ENCODE assay signal across 8 cellular contexts in the genomic region with DNA sequence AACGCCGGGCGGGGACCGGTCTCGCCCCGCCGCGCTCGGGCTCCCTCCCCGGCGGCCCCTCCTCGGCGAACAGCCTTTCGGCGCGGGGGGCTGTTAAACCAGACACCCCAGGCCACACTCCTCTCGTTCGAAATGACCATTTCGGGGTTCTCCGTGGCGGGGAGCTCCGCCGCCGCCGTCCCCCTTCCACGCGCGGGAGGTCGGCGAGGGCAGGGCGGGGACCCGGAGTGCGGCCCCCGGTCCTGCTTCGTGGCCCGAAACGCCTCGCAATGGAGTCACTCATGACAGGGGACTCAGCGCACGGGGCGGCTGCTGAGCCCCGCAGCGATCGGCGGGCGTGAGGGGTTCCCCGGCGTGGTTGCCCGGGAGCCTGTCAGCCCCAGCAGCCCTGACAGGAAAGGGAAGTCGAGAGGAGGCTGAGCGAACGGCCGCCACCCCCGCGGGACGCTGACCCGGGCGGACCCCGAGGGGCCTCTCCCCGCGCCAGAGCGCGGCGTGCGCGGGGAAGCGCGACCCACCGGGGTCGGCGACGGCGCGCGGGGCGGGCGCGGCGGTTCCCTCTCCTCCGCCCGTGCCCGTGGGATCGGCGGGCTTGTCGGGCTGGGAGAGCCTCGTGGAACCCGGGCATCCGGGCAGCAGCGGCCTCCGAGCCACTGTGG. TPM values are rescaled to one million over a fixed set of nuclear protein-coding genes. Genes with fewer than 3 reads are reported as not detected.
A peak's percentile ranks its signal among the peaks of the same experiment; 100 is the strongest.
DNase-seq lines count a peak whose midpoint lies in the region; ATAC-seq and TF ChIP-seq lines count a peak whose summit lies in the region.

No MANE protein-coding gene starts in this region.

- no peaks in the 10 kb centered on the region; the same call in 1 of the 2 replicates for H3K4me1 ChIP-seq in HUES48 (ENCODE audit: control insufficient read depth, insufficient read depth, low read length)
- peaks cover 6% of the 10 kb centered on the region for H3K4me1 ChIP-seq in mesodermal cell (ENCODE audit: control insufficient read depth, insufficient read depth, low read length, poor library complexity, severe bottlenecking)
- H3K4me1 ChIP-seq in suprapubic skin = peaks cover 15% of the 10 kb centered on the region

- 1% methylated on average over 71 to 83 of the region's 90 CpGs for WGBS in mesodermal cell (ENCODE audit: insufficient coverage in 2 of 2), 2 experiments
- WGBS in suprapubic skin = under 1% methylated on average over 57 of the region's 90 CpGs

- no peak for TF ChIP-seq CTCF in VCaP (conservative IDR thresholded peaks at IDR 0.05)
- TF ChIP-seq CTCF in suprapubic skin (IDR thresholded peaks at IDR 0.05) = no peak

- peak; percentile 38 for ATAC-seq in GM21390 (IDR thresholded peaks at IDR 0.05; ENCODE audit: unreplicated experiment)

- peaks cover 15% of the 10 kb centered on the region for H3K27me3 Mint-ChIP-seq in dendritic cell treated with granulocyte-macrophage colony-stimulating factor and Interleukin-4, amounts not matched to agents 40 ng/mL and 50 ng/mL, for 4 days

- H3K4me1 Mint-ChIP-seq in dendritic cell treated with granulocyte-macrophage colony-stimulating factor and Interleukin-4, amounts not matched to agents 40 ng/mL and 50 ng/mL, for 4 days (ENCODE audit: low read depth) = peaks cover 38% of the 10 kb centered on the region

- H3K36me3 ChIP-seq in HUES48 (ENCODE audit: control insufficient read depth, insufficient read depth, low read length) (no peaks in the 10 kb centered on the region), mesodermal cell (ENCODE audit: control insufficient read depth, insufficient read depth, low read length) (no peaks in the 10 kb centered on the region), suprapubic skin (peaks cover 8% of the 10 kb centered on the region)

- peaks cover 14% of the 10 kb centered on the region for H3K9me3 Mint-ChIP-seq in dendritic cell treated with granulocyte-macrophage colony-stimulating factor and Interleukin-4, amounts not matched to agents 40 ng/mL and 50 ng/mL, for 4 days

- TF ChIP-seq EP300 in suprapubic skin (IDR thresholded peaks at IDR 0.05) = no peak

- peak overlapping the region; percentile 83 for H3K27ac Mint-ChIP-seq in dendritic cell treated with granulocyte-macrophage colony-stimulating factor and Interleukin-4, amounts not matched to agents 40 ng/mL and 50 ng/mL, for 4 days

- H3K27ac ChIP-seq in HUES48 (ENCODE audit: low read depth, low read length) (no peak overlapping the region), VCaP (peak overlapping the region; percentile 68), mesodermal cell (ENCODE audit: low read depth, low read length, severe bottlenecking) (no peak overlapping the region), suprapubic skin (peak overlapping the region; percentile 64)

- peak; percentile 62 for DNase-seq in Daoy (ENCODE audit: low read depth)
- peak in 1 of 2 donors; percentile 60 for DNase-seq in suprapubic skin (ENCODE audit: low spot score in 2 of 2)
- no peak for DNase-seq in middle frontal gyrus (ENCODE audit: extremely low spot score, low spot score)

- no peak for TF ChIP-seq POLR2A in suprapubic skin (IDR thresholded peaks at IDR 0.05)

- H3K27me3 ChIP-seq in HUES48 (ENCODE audit: control insufficient read depth, insufficient read depth, low read length) (peaks cover 70% of the 10 kb centered on the region), suprapubic skin (no peaks in the 10 kb centered on the region)

- peak overlapping the region; percentile 83 for H3K4me3 Mint-ChIP-seq in dendritic cell treated with granulocyte-macrophage colony-stimulating factor and Interleukin-4, amounts not matched to agents 40 ng/mL and 50 ng/mL, for 4 days

- H3K36me3 Mint-ChIP-seq in dendritic cell treated with granulocyte-macrophage colony-stimulating factor and Interleukin-4, amounts not matched to agents 40 ng/mL and 50 ng/mL, for 4 days (ENCODE audit: low read depth) = peaks cover 36% of the 10 kb centered on the region

- H3K9me3 ChIP-seq in HUES48 (ENCODE audit: control insufficient read depth, insufficient read depth, low read length) = peaks cover 4% of the 10 kb centered on the region; the same call in 1 of the 2 replicates
- peaks cover 5% of the 10 kb centered on the region for H3K9me3 ChIP-seq in mesodermal cell (ENCODE audit: control insufficient read depth, low read length)
- H3K9me3 ChIP-seq in suprapubic skin = no peaks in the 10 kb centered on the region

- H3K4me3 ChIP-seq in HUES48 (ENCODE audit: low read depth, low read length) (peak overlapping the region; percentile 62), mesodermal cell (ENCODE audit: extremely low read depth, insufficient read depth, low read length, poor library complexity, severe bottlenecking) (peak overlapping the region; percentile 58), suprapubic skin (peak overlapping the region; percentile 95)

- intact Hi-C loops in dendritic cell treated with granulocyte-macrophage colony-stimulating factor and Interleukin-4, amounts not matched to agents 40 ng/mL and 50 ng/mL, for 4 days (cut with micrococcal nuclease) = loop anchor here (2.0 kb wide), 1 partner anchor 26 kb away; a partner anchor contains a TSS

- H3K9ac ChIP-seq in HUES48 (ENCODE audit: low read depth, low read length) = no peak overlapping the region

RNA-seq across cellular contexts. Expression of a gene that starts 0.5 kb away (rescaled TPM):
- 0.23 and 0.77 TPM in 2 replicates for total RNA-seq in Daoy (2014; rRNA removed; shearing (Covaris generic))
- polyA plus RNA-seq in mesodermal cell (2013, experiment 1 of 2) = 0.44 TPM
- polyA plus RNA-seq in mesodermal cell (2013, experiment 2 of 2) = 0.25 TPM
- total RNA-seq in suprapubic skin = 10 to 100 TPM; 11.0 to 17.4 (median 13.3) TPM

RNA-seq across cellular contexts. Expression of a gene that starts 26.8 kb away (rescaled TPM):
- 74.7 and 105 TPM in 2 replicates for total RNA-seq in Daoy (2014; rRNA removed; shearing (Covaris generic))
- 75.5 TPM for polyA plus RNA-seq in mesodermal cell (2013, experiment 1 of 2)
- 78.9 TPM for polyA plus RNA-seq in mesodermal cell (2013, experiment 2 of 2)
- 10 to 100 TPM; 27.1 to 33.0 (median 28.3) TPM for total RNA-seq in suprapubic skin

Comparison
In these comparisons a context has a peak if more than half of its experiments do, and no peak if none do; other contexts are left out.
1. H3K27ac ChIP-seq: peak in VCaP (single experiment) and suprapubic skin (single experiment); none in HUES48 (single experiment) and mesodermal cell (single experiment).
2. Peak in every context shown above with its lines, with median percentiles within 50 percentile points of each other: H3K4me3 ChIP-seq.